Comparison of ENCODE assay signal across 2 cellular contexts in genomic region chr17:76542566-76542971, GRCh38.
TF ChIP-seq lines count a peak whose summit lies in the region.

No MANE protein-coding gene starts in this region.

TF ChIP-seq in HEK293, 187 proteins besides CTCF, POLR2A, EP300 and RAD21:
- TF ChIP-seq ZFHX2 (tag by site-specific recombination; conservative IDR thresholded peaks at IDR 0.05) (peak; percentile 49), ZNF19 (tag by site-specific recombination; IDR thresholded peaks at IDR 0.05; ENCODE audit: low read depth) (no peak), ZBTB10 (tag by site-specific recombination; IDR thresholded peaks at IDR 0.05) (no peak), ZNF571 (tag by site-specific recombination; IDR thresholded peaks at IDR 0.05) (no peak), ZNF311 (tag by site-specific recombination; IDR thresholded peaks at IDR 0.05; ENCODE audit: borderline replicate concordance) (no peak), SCRT2 (tag by site-specific recombination; IDR thresholded peaks at IDR 0.05) (peak; percentile 63), ATF2 (tag by site-specific recombination; IDR thresholded peaks at IDR 0.05; ENCODE audit: low read depth) (no peak), SP2 (tag by site-specific recombination; IDR thresholded peaks at IDR 0.05) (peak; percentile 32; the same call in 1 of the 2 replicates), KLF10 (tag by site-specific recombination; IDR thresholded peaks at IDR 0.05) (no peak), ZNF155 (tag by site-specific recombination; IDR thresholded peaks at IDR 0.05) (no peak), ZNF274 (IDR thresholded peaks at IDR 0.05; ENCODE audit: low read length) (no peak), ZNF274 (tag by site-specific recombination; IDR thresholded peaks at IDR 0.05; ENCODE audit: borderline replicate concordance) (no peak), ZNF248 (tag by site-specific recombination; IDR thresholded peaks at IDR 0.05) (no peak), EGR2 (tag by site-specific recombination; IDR thresholded peaks at IDR 0.05; ENCODE audit: low read depth) (peak; percentile 40; the same call in 1 of the 2 replicates), ZNF366 (tag by site-specific recombination; conservative IDR thresholded peaks at IDR 0.05) (no peak), SP3 (tag by site-specific recombination; IDR thresholded peaks at IDR 0.05) (no peak), ZNF610 (tag by site-specific recombination; IDR thresholded peaks at IDR 0.05; ENCODE audit: borderline replicate concordance) (no peak), KLF7 (tag by site-specific recombination; IDR thresholded peaks at IDR 0.05; ENCODE audit: borderline replicate concordance) (no peak), KLF9 (tag by site-specific recombination; IDR thresholded peaks at IDR 0.05; ENCODE audit: low read depth) (no peak), ZNF624 (tag by site-specific recombination; IDR thresholded peaks at IDR 0.05) (no peak), ZNF202 (tag by site-specific recombination; IDR thresholded peaks at IDR 0.05; ENCODE audit: borderline replicate concordance) (no peak)
- TF ChIP-seq, protein P1, sequence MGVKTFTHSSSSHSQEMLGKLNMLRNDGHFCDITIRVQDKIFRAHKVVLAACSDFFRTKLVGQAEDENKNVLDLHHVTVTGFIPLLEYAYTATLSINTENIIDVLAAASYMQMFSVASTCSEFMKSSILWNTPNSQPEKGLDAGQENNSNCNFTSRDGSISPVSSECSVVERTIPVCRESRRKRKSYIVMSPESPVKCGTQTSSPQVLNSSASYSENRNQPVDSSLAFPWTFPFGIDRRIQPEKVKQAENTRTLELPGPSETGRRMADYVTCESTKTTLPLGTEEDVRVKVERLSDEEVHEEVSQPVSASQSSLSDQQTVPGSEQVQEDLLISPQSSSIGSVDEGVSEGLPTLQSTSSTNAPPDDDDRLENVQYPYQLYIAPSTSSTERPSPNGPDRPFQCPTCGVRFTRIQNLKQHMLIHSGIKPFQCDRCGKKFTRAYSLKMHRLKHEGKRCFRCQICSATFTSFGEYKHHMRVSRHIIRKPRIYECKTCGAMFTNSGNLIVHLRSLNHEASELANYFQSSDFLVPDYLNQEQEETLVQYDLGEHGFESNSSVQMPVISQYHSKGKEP (tag by site-specific recombination; IDR thresholded peaks at IDR 0.05), result no peak

TF ChIP-seq in H1, 55 proteins besides CTCF, POLR2A, EP300 and RAD21:
- no peak for TF ChIP-seq CHD2 (IDR thresholded peaks at IDR 0.05; ENCODE audit: low read length)
- no peak for TF ChIP-seq ATF2 (IDR thresholded peaks at IDR 0.05; ENCODE audit: low read length)
- TF ChIP-seq, protein P2, sequence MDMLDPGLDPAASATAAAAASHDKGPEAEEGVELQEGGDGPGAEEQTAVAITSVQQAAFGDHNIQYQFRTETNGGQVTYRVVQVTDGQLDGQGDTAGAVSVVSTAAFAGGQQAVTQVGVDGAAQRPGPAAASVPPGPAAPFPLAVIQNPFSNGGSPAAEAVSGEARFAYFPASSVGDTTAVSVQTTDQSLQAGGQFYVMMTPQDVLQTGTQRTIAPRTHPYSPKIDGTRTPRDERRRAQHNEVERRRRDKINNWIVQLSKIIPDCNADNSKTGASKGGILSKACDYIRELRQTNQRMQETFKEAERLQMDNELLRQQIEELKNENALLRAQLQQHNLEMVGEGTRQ (IDR thresholded peaks at IDR 0.05; ENCODE audit: low read length), result no peak
- TF ChIP-seq NRF1 (IDR thresholded peaks at IDR 0.05; ENCODE audit: low read depth, low read length), result no peak
- no peak for TF ChIP-seq HDAC6 (IDR thresholded peaks at IDR 0.05; ENCODE audit: low read depth, low read length)
- no peak for TF ChIP-seq BRCA1 (IDR thresholded peaks at IDR 0.05; ENCODE audit: low read depth, low read length)
- TF ChIP-seq MAFK (IDR thresholded peaks at IDR 0.05; ENCODE audit: low read depth, low read length), result no peak
TF ChIP-seq in H1: peak in this region for 0.
